Comparison of ENCODE assay signal across 10 cellular contexts in the genomic region with DNA sequence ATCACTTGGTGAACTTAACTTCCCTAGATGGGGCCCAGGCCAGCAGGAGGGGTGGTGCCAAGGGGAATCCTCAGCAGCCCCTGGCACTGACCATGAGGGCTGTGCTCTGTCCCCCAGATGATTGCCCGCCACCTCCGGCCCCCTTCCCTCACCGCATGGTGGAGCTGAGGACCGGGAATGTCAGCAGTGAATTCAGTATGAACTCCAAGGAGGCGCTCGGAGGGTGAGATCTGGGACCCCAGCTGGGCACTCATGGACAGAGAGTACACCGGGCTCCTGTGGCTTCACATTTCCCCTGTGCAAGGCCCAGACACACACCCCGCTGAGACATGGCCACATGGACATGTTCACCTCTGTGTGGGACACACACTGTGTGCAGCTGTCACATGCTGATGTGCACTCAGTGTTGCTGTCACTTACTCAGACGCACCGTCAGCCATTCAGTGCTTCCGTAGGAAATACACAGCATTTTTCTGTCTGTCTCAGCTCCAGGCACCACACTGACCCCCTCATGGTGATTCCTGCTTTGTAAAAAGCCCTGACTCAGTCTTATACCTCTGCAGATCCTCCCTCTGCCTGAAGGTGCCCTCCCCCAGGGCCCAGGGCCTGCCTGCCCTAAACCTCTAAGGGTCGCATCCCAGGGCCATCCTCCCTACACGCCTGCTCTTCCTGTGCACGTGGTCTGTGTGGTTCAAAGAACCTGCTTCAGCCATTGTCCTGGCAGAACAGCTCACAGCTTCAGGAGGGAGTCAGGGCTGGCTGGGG. TPM values are rescaled to one million over a fixed set of nuclear protein-coding genes. Genes with fewer than 3 reads are reported as not detected.
DNase-seq lines count a peak whose midpoint lies in the region; ATAC-seq, FAIRE-seq and TF ChIP-seq lines count a peak whose summit lies in the region.
"Had no signal": no experiment of that assay in that cellular context is flagged by ENCODE, and none has a peak within 500 bp of the region (broad histone marks: within the 10 kb centered on the region; RNA-seq: fewer than 3 reads in every experiment).

No MANE protein-coding gene starts in this region.

- peak overlapping the region; percentile 47; the same call in 1 of the 2 replicates for H2AFZ ChIP-seq in KMS-11 (ENCODE audit: low read depth)
- H2AFZ ChIP-seq in K562 (ENCODE audit: low read depth, low read length) = no peak overlapping the region
- H2AFZ ChIP-seq in neuronal stem cell (ENCODE audit: low read length) = peak overlapping the region; percentile 85

- CTCF ChIA-PET in K562 (lab: Yijun Ruan, JAX; ENCODE audit: low intra/inter-chr PET ratio) = interaction anchor here (0.6 to 2.5 kb wide), 6 partner anchors 21 to 271 kb away, joined by 3 to 18 read pairs (median 4); partner anchors contain the start of genes FOXS1 and PDRG1

- POLR2A ChIA-PET in K562 (lab: Yijun Ruan, JAX) = no interaction called here

- FAIRE-seq in K562 (lab: Jason Lieb, UNC) = peak; percentile 32

- no peaks in the 10 kb centered on the region for H3K9me1 ChIP-seq in K562 (ENCODE audit: control insufficient read depth, insufficient read depth, low read length)

- H3K4me3 ChIP-seq in KMS-11 (IDR thresholded peaks at IDR 0.05; ENCODE audit: insufficient read depth, low read depth, low read length) (no peak overlapping the region), K562 (no peak overlapping the region), neuronal stem cell (ENCODE audit: low read length in 2 of 2) (no peak overlapping the region)

- H3K4me2 ChIP-seq in KMS-11 (peak overlapping the region; percentile 56; the same call in 1 of the 2 replicates), K562 (ENCODE audit: insufficient read depth, low read length) (no peak overlapping the region), neuronal stem cell (ENCODE audit: insufficient read depth, low read length, poor library complexity, severe bottlenecking) (no peak overlapping the region)

- H3K79me1 ChIP-seq in neuronal stem cell (ENCODE audit: low read depth, low read length) = no peaks in the 10 kb centered on the region

- peak overlapping the region; percentile 10 for H2AK5ac ChIP-seq in neuronal stem cell (ENCODE audit: low read depth, low read length)

- WGBS in K562 (ENCODE audit: insufficient coverage, low coverage, missing lambda C conversion rate) = 34% methylated on average over 14 of the region's 14 CpGs
- WGBS in neuronal stem cell (ENCODE audit: extremely low coverage in 2 of 2, insufficient read length in 2 of 2, insufficient replicate concordance in 1 of 2), 2 donors = no CpG with 5 or more reads among the region's 14 CpGs

- H3K9me3 ChIP-seq in K562 (replicated peaks; ENCODE audit: control insufficient read depth, insufficient read depth, low read depth, low read length) = no peaks in the 10 kb centered on the region
- H3K9me3 ChIP-seq in neuronal stem cell (replicated peaks in 1 of 2; ENCODE audit: control insufficient read depth in 2 of 2, insufficient read depth in 1 of 2, low read depth in 1 of 2, low read length in 2 of 2) = no peaks in the 10 kb centered on the region

- H2BK5ac ChIP-seq in neuronal stem cell (ENCODE audit: low read length) = no peak overlapping the region

- no peaks in the 10 kb centered on the region for H4K20me1 ChIP-seq in KMS-11 (ENCODE audit: insufficient read depth)
- H4K20me1 ChIP-seq in K562 (replicated peaks; ENCODE audit: control insufficient read depth, insufficient read depth, low read length) = peaks cover 7% of the 10 kb centered on the region; the same call in 1 of the 2 replicates

- H4K8ac ChIP-seq in neuronal stem cell (ENCODE audit: low read depth, low read length) = no peak overlapping the region

- H3K27ac ChIP-seq in KMS-11 (no peak overlapping the region), K562 (ENCODE audit: extremely low read depth, low read depth, low read length) (no peak overlapping the region), neuronal stem cell (replicated peaks; ENCODE audit: low read length) (no peak overlapping the region)

- no peak overlapping the region for H2BK120ac ChIP-seq in neuronal stem cell (ENCODE audit: low read depth, low read length)

- H3K4me1 ChIP-seq in KMS-11 (ENCODE audit: low read depth, poor library complexity, severe bottlenecking) (peaks cover 20% of the 10 kb centered on the region), K562 (replicated peaks in 1 of 2; ENCODE audit: control insufficient read depth in 2 of 2, insufficient read depth in 2 of 2, low read length in 2 of 2) (peaks cover 0 to 10% of the 10 kb centered on the region in 2 experiments; a peak in 3 of 5 replicates), neuronal stem cell (ENCODE audit: control insufficient read depth in 2 of 2, insufficient read depth in 1 of 2, low read depth in 1 of 2, low read length in 2 of 2) (peaks cover 7 to 13% of the 10 kb centered on the region in 2 donors)

- ATAC-seq in K562 = no peak; the same call in 2 of the 3 replicates
- no peak for ATAC-seq in GM21360 (IDR thresholded peaks at IDR 0.05; ENCODE audit: unreplicated experiment)
- ATAC-seq in Right ventricle myocardium inferior = no peak
- no peak for ATAC-seq in HG03439 (IDR thresholded peaks at IDR 0.05; ENCODE audit: unreplicated experiment)

- H3K27me3 ChIP-seq in KMS-11 (ENCODE audit: insufficient read depth, low read depth) (peaks cover 5% of the 10 kb centered on the region; the same call in 1 of the 2 replicates), K562 (ENCODE audit: control insufficient read depth in 2 of 2, insufficient read depth in 2 of 2, low read length in 2 of 2) (peaks cover 11 to 16% of the 10 kb centered on the region in 2 experiments; a peak in 3 of 5 replicates), neuronal stem cell (ENCODE audit: control insufficient read depth in 3 of 3, insufficient read depth in 3 of 3, low read depth in 1 of 3, low read length in 3 of 3) (no peaks in the 10 kb centered on the region)

- no peaks in the 10 kb centered on the region for H3K79me2 ChIP-seq in KMS-11 (ENCODE audit: insufficient read depth, low read depth)
- no peaks in the 10 kb centered on the region for H3K79me2 ChIP-seq in K562 (ENCODE audit: control insufficient read depth, insufficient read depth, low read length)

- in situ Hi-C loops in K562 (cut with MboI) = no loop called here

- H3K14ac ChIP-seq in neuronal stem cell (ENCODE audit: low read length) = no peak overlapping the region

- no TSS peak for BruUV-seq in K562 (replicated peaks; lab: Mats Ljungman, UMichigan)

- peak overlapping the region; percentile 7 for H2BK15ac ChIP-seq in neuronal stem cell (ENCODE audit: low read length)

- no peak overlapping the region for H2BK12ac ChIP-seq in neuronal stem cell (ENCODE audit: low read length)

- TF ChIP-seq CTCF in KMS-11 (conservative IDR thresholded peaks at IDR 0.05; ENCODE audit: low read depth, low read length) = no peak
- no peak for TF ChIP-seq CTCF in K562 (IDR thresholded peaks at IDR 0.05 in 2 of 3, conservative IDR thresholded peaks at IDR 0.05 in 1 of 3; ENCODE audit: insufficient read depth in 2 of 3, low read depth in 1 of 3, low read length in 3 of 3)

- TF ChIP-seq RAD21 in K562 (CRISPR knock-in tag; conservative IDR thresholded peaks at IDR 0.05 in 1 of 2, IDR thresholded peaks at IDR 0.05 in 1 of 2) = no peak

- TF ChIP-seq POLR2A in K562 (conservative IDR thresholded peaks at IDR 0.05) = no peak

- no peak overlapping the region for H3K4ac ChIP-seq in neuronal stem cell (ENCODE audit: low read length)

- H3K36me3 ChIP-seq in KMS-11 (ENCODE audit: insufficient read depth) = no peaks in the 10 kb centered on the region
- H3K36me3 ChIP-seq in K562 (ENCODE audit: control insufficient read depth, insufficient read depth, low read length) = no peaks in the 10 kb centered on the region
- H3K36me3 ChIP-seq in neuronal stem cell (replicated peaks in 1 of 2; ENCODE audit: control insufficient read depth in 2 of 2, insufficient read depth in 2 of 2, low read length in 2 of 2) = no peaks in the 10 kb centered on the region

- no peak for TF ChIP-seq EP300 in K562 (IDR thresholded peaks at IDR 0.05; ENCODE audit: low read length)

- no peak overlapping the region for H4K91ac ChIP-seq in neuronal stem cell (ENCODE audit: low read depth, low read length, poor library complexity)

- H3K9ac ChIP-seq in KMS-11 (no peak overlapping the region), K562 (ENCODE audit: insufficient read depth in 1 of 2, low read depth in 2 of 2, low read length in 2 of 2) (no peak overlapping the region), neuronal stem cell (ENCODE audit: low read depth, low read length, poor library complexity) (no peak overlapping the region)

- no peak overlapping the region for H3K18ac ChIP-seq in neuronal stem cell (ENCODE audit: low read length)

- DNase-seq in K562 (ENCODE audit: extremely low read depth in 1 of 4, low spot score in 3 of 4) = no peak
- DNase-seq in neuronal stem cell (ENCODE audit: low spot score) = no peak
- DNase-seq in Right ventricle myocardium inferior (ENCODE audit: missing footprints) = no peak

- intact Hi-C loops in K562 (cut with micrococcal nuclease) (loop anchor here (2.0 to 10.0 kb wide), 3 partner anchors 211 to 831 kb away; no protein-coding TSS in a partner anchor), Right ventricle myocardium inferior (cut with DNase I) (loop anchor here (1.0 to 10.0 kb wide), 5 partner anchors 23 to 831 kb away; partner anchors contain the start of gene PDRG1)

- no peak overlapping the region for H3K23ac ChIP-seq in neuronal stem cell (ENCODE audit: low read depth, low read length, poor library complexity)

RNA-seq across cellular contexts. Expression of gene MYLK2, which starts 4.4 kb away (rescaled TPM):
- 0.53 and 0.69 TPM in 2 replicates for total RNA-seq in K562 (2011; cell fraction: chromatin; rRNA removed; ENCODE audit: low replicate concordance)
- 0.33 and 0.79 TPM in 2 replicates for total RNA-seq in K562 (2011; cell fraction: nucleolus; rRNA removed)
- total RNA-seq in K562 (2011; cell fraction: nucleoplasm; rRNA removed) = 0.31 and 0.44 TPM in 2 replicates
- total RNA-seq in K562 (2014; rRNA removed) (0.33 and 0.45 TPM in 2 replicates), K562 (2014; rRNA removed; fragmentation: Illumina TruSeq; extraction: Trizol) (0.07 and 0.10 TPM in 2 replicates), K562 (2015; rRNA removed; fragmentation: Illumina TruSeq; extraction: Trizol) (0.18 and 0.30 TPM in 2 replicates), K562 (2021) (0.25 and 0.53 TPM in 2 replicates), Right ventricle myocardium inferior (0.35 TPM)
- polyA plus RNA-seq in K562 (2011; rRNA removed) (0.15 and 0.22 TPM in 2 replicates), K562 (2014; fragmentation: Illumina TruSeq; extraction: Trizol) (0.12 and 0.26 TPM in 2 replicates), K562 (2014; fragmentation: Nextera tagmentation; extraction: Ambion mirVana) (not detected), K562 (2014; rRNA removed) (0.28 and 0.41 TPM in 2 replicates)
- polyA plus RNA-seq in K562 (2011; cell fraction: cytosol; rRNA removed) = 0.13 and 0.18 TPM in 2 replicates
- 0.79 and 0.84 TPM in 2 replicates for polyA plus RNA-seq in K562 (2011; cell fraction: nucleus; rRNA removed)
- 0.25 and 0.43 TPM in 2 replicates for polyA plus RNA-seq in K562 (2012)
- 0.11 and 0.18 TPM in 2 replicates for polyA minus RNA-seq in K562 (2011; rRNA and poly(A)+ RNA removed)
- not detected in 2 replicates for polyA minus RNA-seq in K562 (2011; cell fraction: cytosol; rRNA and poly(A)+ RNA removed)
- polyA minus RNA-seq in K562 (2011; cell fraction: nucleus; rRNA and poly(A)+ RNA removed) = 0.13 and 0.78 TPM in 2 replicates
- 0.54 TPM for polyA plus RNA-seq in neuronal stem cell (2013, experiment 1 of 2)
- polyA plus RNA-seq in neuronal stem cell (2013, experiment 2 of 2) = 0.48 TPM
- total RNA-seq: CD4-positive, alpha-beta T cell had no signal

RNA-seq across cellular contexts. Expression of gene FOXS1, which starts 21.9 kb away (rescaled TPM):
- total RNA-seq in K562 (2011; cell fraction: chromatin; rRNA removed; ENCODE audit: low replicate concordance) = not detected in 2 replicates
- not detected in 2 replicates for total RNA-seq in K562 (2011; cell fraction: nucleolus; rRNA removed)
- not detected in 2 replicates for total RNA-seq in K562 (2011; cell fraction: nucleoplasm; rRNA removed)
- not detected in 2 replicates for total RNA-seq in K562 (2014; rRNA removed)
- not detected in 2 replicates for total RNA-seq in K562 (2014; rRNA removed; fragmentation: Illumina TruSeq; extraction: Trizol)
- not detected in 2 replicates for total RNA-seq in K562 (2015; rRNA removed; fragmentation: Illumina TruSeq; extraction: Trizol)
- total RNA-seq in K562 (2021) = not detected in 2 replicates
- polyA plus RNA-seq in K562 (2011; rRNA removed) = not detected in 2 replicates
- not detected in 2 replicates for polyA plus RNA-seq in K562 (2011; cell fraction: cytosol; rRNA removed)
- not detected in 2 replicates for polyA plus RNA-seq in K562 (2011; cell fraction: nucleus; rRNA removed)
- not detected in 2 replicates for polyA plus RNA-seq in K562 (2012)
- not detected in 2 replicates for polyA plus RNA-seq in K562 (2014; fragmentation: Illumina TruSeq; extraction: Trizol)
- polyA plus RNA-seq in K562 (2014; fragmentation: Nextera tagmentation; extraction: Ambion mirVana) = not detected
- polyA plus RNA-seq in K562 (2014; rRNA removed) = not detected in 2 replicates
- polyA minus RNA-seq in K562 (2011; rRNA and poly(A)+ RNA removed) = not detected in 2 replicates
- not detected in 2 replicates for polyA minus RNA-seq in K562 (2011; cell fraction: cytosol; rRNA and poly(A)+ RNA removed)
- not detected in 2 replicates for polyA minus RNA-seq in K562 (2011; cell fraction: nucleus; rRNA and poly(A)+ RNA removed)
- polyA plus RNA-seq in neuronal stem cell (2013, experiment 1 of 2) = 1.1 TPM
- polyA plus RNA-seq in neuronal stem cell (2013, experiment 2 of 2) = 0.84 TPM
- 0.89 TPM for total RNA-seq in Right ventricle myocardium inferior
- total RNA-seq: activated CD8-positive, alpha-beta memory T cell treated with anti-CD3 and anti-CD28 coated beads for 36 hours; activated naive CD4-positive, alpha-beta T cell treated with anti-CD3 and anti-CD28 coated beads, Interleukin-2, amount 50 U/mL, for 72 hours; CD4-positive, alpha-beta T cell had no signal

RNA-seq across cellular contexts. Expression of gene DUSP15, which starts 46.8 kb away (rescaled TPM):
- 0.53 TPM in 1 of 2 replicates, not detected in the other for total RNA-seq in K562 (2011; cell fraction: chromatin; rRNA removed; ENCODE audit: low replicate concordance)
- 0.33 and 0.39 TPM in 2 replicates for total RNA-seq in K562 (2011; cell fraction: nucleolus; rRNA removed)
- 0.29 and 0.84 TPM in 2 replicates for total RNA-seq in K562 (2011; cell fraction: nucleoplasm; rRNA removed)
- total RNA-seq in K562 (2014; rRNA removed) = not detected in 2 replicates
- not detected in 2 replicates for total RNA-seq in K562 (2014; rRNA removed; fragmentation: Illumina TruSeq; extraction: Trizol)
- total RNA-seq in K562 (2015; rRNA removed; fragmentation: Illumina TruSeq; extraction: Trizol) = not detected in 2 replicates
- not detected in 2 replicates for total RNA-seq in K562 (2021)
- not detected in 2 replicates for polyA plus RNA-seq in K562 (2011; rRNA removed)
- 0.09 and 0.16 TPM in 2 replicates for polyA plus RNA-seq in K562 (2011; cell fraction: cytosol; rRNA removed)
- polyA plus RNA-seq in K562 (2011; cell fraction: nucleus; rRNA removed) = 0.15 and 0.28 TPM in 2 replicates
- polyA plus RNA-seq in K562 (2012) = 0.22 TPM in 1 of 2 replicates, not detected in the other
- polyA plus RNA-seq in K562 (2014; fragmentation: Illumina TruSeq; extraction: Trizol) = not detected in 2 replicates
- not detected for polyA plus RNA-seq in K562 (2014; fragmentation: Nextera tagmentation; extraction: Ambion mirVana)
- polyA plus RNA-seq in K562 (2014; rRNA removed) = 0.34 and 0.66 TPM in 2 replicates
- not detected in 2 replicates for polyA minus RNA-seq in K562 (2011; rRNA and poly(A)+ RNA removed)
- not detected in 2 replicates for polyA minus RNA-seq in K562 (2011; cell fraction: cytosol; rRNA and poly(A)+ RNA removed)
- not detected in 2 replicates for polyA minus RNA-seq in K562 (2011; cell fraction: nucleus; rRNA and poly(A)+ RNA removed)
- 2.1 TPM for polyA plus RNA-seq in neuronal stem cell (2013, experiment 1 of 2)
- 2.1 TPM for polyA plus RNA-seq in neuronal stem cell (2013, experiment 2 of 2)
- 2.9 TPM for total RNA-seq in Right ventricle myocardium inferior
- total RNA-seq: activated CD8-positive, alpha-beta memory T cell treated with anti-CD3 and anti-CD28 coated beads for 36 hours; activated naive CD4-positive, alpha-beta T cell treated with anti-CD3 and anti-CD28 coated beads, Interleukin-2, amount 50 U/mL, for 72 hours; CD4-positive, alpha-beta T cell; RPMI7951 had no signal

RNA-seq across cellular contexts. Expression of gene TTLL9, which starts 46.9 kb away (rescaled TPM):
- not detected in 2 replicates for total RNA-seq in K562 (2011; cell fraction: chromatin; rRNA removed; ENCODE audit: low replicate concordance)
- total RNA-seq in K562 (2011; cell fraction: nucleolus; rRNA removed) = not detected in 2 replicates
- not detected in 2 replicates for total RNA-seq in K562 (2011; cell fraction: nucleoplasm; rRNA removed)
- total RNA-seq in K562 (2014; rRNA removed) (not detected in 2 replicates), K562 (2014; rRNA removed; fragmentation: Illumina TruSeq; extraction: Trizol) (not detected in 2 replicates), K562 (2015; rRNA removed; fragmentation: Illumina TruSeq; extraction: Trizol) (not detected in 2 replicates), K562 (2021) (not detected in 2 replicates), Right ventricle myocardium inferior (not detected)
- polyA plus RNA-seq in K562 (2011; rRNA removed) (not detected in 2 replicates), K562 (2014; fragmentation: Illumina TruSeq; extraction: Trizol) (not detected in 2 replicates), K562 (2014; fragmentation: Nextera tagmentation; extraction: Ambion mirVana) (under 1 TPM in 1 of 2 experiments, not detected in 1; 0.06 TPM), K562 (2014; rRNA removed) (0.07 TPM in 1 of 2 replicates, not detected in the other)
- not detected in 2 replicates for polyA plus RNA-seq in K562 (2011; cell fraction: cytosol; rRNA removed)
- not detected in 2 replicates for polyA plus RNA-seq in K562 (2011; cell fraction: nucleus; rRNA removed)
- not detected in 2 replicates for polyA plus RNA-seq in K562 (2012)
- not detected in 2 replicates for polyA minus RNA-seq in K562 (2011; rRNA and poly(A)+ RNA removed)
- not detected in 2 replicates for polyA minus RNA-seq in K562 (2011; cell fraction: cytosol; rRNA and poly(A)+ RNA removed)
- not detected in 2 replicates for polyA minus RNA-seq in K562 (2011; cell fraction: nucleus; rRNA and poly(A)+ RNA removed)
- polyA plus RNA-seq in neuronal stem cell (2013, experiment 1 of 2) = 0.38 TPM
- 0.48 TPM for polyA plus RNA-seq in neuronal stem cell (2013, experiment 2 of 2)
- total RNA-seq: activated CD8-positive, alpha-beta memory T cell treated with anti-CD3 and anti-CD28 coated beads for 36 hours; activated naive CD4-positive, alpha-beta T cell treated with anti-CD3 and anti-CD28 coated beads, Interleukin-2, amount 50 U/mL, for 72 hours; CD4-positive, alpha-beta T cell; RPMI7951 had no signal
